In the genomic region with DNA sequence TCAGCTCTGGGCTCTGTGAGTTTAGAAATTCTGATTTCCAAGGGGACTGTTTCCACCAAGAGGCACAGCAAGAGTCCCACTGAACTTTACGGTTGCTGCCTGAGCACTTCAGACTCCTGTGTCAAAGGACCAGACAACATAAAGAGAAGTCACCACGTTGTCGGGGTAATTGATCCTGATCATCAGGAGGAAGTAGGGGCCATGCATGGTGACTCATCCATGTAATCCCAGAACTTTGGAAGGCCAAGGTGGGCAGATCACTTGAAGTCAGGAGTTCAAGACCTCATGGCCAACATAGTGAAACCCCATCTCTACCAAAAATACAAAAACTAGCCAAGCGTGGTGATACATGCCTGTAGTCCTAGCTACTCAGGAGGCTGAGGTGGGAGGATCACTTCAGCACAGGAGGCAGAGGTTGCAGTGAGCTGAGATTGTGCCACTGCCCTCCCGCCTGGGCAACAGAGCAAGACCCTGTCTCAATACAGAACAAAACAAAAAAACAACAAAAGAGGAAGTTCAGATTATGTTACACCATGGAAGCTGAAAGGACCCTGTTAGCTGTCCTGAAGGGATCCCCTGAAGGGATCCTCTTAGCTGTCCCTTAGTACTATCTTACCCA, we compare ENCODE assay signal across 23 cellular contexts.
"Had no signal": no experiment of that assay in that cellular context is flagged by ENCODE, and none has a peak within 500 bp of the region (broad histone marks: within the 10 kb centered on the region; RNA-seq: fewer than 3 reads in every experiment).

No MANE protein-coding gene starts in this region.

- H3K36me3 ChIP-seq: ascending aorta, MG63, SJCRH30 had no signal

- H3K9ac ChIP-seq: SK-N-SH had no signal

- H3K27ac ChIP-seq: ascending aorta, body of pancreas, coronary artery, SJCRH30 had no signal

- ATAC-seq: activated naive CD4-positive, alpha-beta T cell treated with anti-CD3 and anti-CD28 coated beads, Interleukin-2, amount 50 U/mL, for 72 hours; activated naive CD8-positive, alpha-beta T cell treated with anti-CD3 and anti-CD28 coated beads, Interleukin-2, amount 50 U/mL, for 24 hours; activated T-cell treated with anti-CD3 and anti-CD28 coated beads, Interleukin-2, amount 50 U/mL, for 4 hours; body of pancreas had no signal

- H3K4me3 ChIP-seq: ascending aorta, body of pancreas, coronary artery, MG63, SJCRH30 had no signal

- H3K4me2 ChIP-seq: SK-N-SH had no signal

- H3K4me1 ChIP-seq: ascending aorta, body of pancreas, SJCRH30 had no signal

- DNase-seq: activated B cell treated with CpG ODN at 0.5 μM for 24 hours; activated CD4-positive, alpha-beta memory T cell treated with anti-CD3 and anti-CD28 coated beads for 36 hours; activated CD4-positive, alpha-beta T cell treated with anti-CD3 and anti-CD28 coated beads, Interleukin-2, amount 10 ng/mL, durations not matched to agents 7 days and 5 days; activated CD8-positive, alpha-beta memory T cell treated with anti-CD3 and anti-CD28 coated beads for 24 hours; activated effector memory CD4-positive, alpha-beta T cell treated with anti-CD3 and anti-CD28 coated beads, Interleukin-2, amount 50 U/mL, for 16 hours; activated naive CD4-positive, alpha-beta T cell treated with Interleukin-2 at 50 U/mL for 16 hours; activated naive CD8-positive, alpha-beta T cell treated with anti-CD3 and anti-CD28 coated beads, Interleukin-2, amount 50 U/mL, for 24 hours; activated T-cell treated with anti-CD3 and anti-CD28 coated beads, Interleukin-2, amount 50 U/mL, for 4 hours; amniotic stem cell; body of pancreas; central memory CD4-positive, alpha-beta T cell; MG63; NCI-H1092 treated with DMSO at 0.1 percent for 48 hours; NCI-H1436; NCI-H1694 treated with DMSO at 0.1 percent for 48 hours; NCI-H2029 treated with DMSO at 0.1 percent for 48 hours; NCI-H524; SJCRH30; SK-N-SH had no signal

- FAIRE-seq: bronchial epithelial cell had no signal

- H3K9me3 ChIP-seq: ascending aorta, body of pancreas, MG63, SJCRH30, SK-N-SH had no signal

- H3K27me3 ChIP-seq: ascending aorta, body of pancreas, MG63, SJCRH30 had no signal
